In the genomic region with DNA sequence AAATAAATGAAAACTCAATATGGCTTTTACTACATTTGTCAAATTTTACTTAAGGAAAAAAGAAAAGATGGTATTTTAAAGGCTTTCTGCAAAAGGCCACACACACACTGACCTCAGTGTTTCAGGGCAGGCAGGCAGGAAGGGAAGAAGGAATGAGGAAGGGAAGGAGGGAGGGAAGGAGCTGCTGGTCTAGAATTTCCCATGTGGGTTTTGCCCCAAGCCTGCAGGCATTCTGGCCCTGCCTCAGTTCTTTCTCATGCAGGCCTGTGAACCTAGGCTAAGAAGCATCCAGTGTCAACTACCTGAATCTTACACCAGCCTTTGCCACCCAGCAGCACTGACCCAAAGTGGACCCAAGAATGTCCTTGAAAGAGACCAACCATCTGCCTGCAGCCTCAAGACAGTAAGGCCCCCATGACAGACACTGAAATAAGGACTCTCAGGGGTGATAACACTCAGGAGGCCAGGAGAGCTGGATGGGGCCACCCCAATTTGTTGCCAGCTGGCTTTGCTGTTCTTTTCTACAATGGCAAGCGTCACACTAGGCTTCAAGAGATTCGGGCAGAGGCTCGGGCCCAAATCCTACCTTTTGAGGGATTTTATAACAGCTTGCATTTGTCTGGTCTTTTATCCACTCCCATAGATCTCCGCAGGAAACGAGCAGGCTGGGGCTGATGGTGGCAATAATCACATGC, we compare ENCODE assay signal across 18 cellular contexts.
"Had no signal": no experiment of that assay in that cellular context is flagged by ENCODE, and none has a peak within 500 bp of the region (broad histone marks: within the 10 kb centered on the region; RNA-seq: fewer than 3 reads in every experiment).

No MANE protein-coding gene starts in this region.

- H3K27ac Mint-ChIP-seq: activated CD4-positive, alpha-beta memory T cell treated with anti-CD3 and anti-CD28 coated beads, Interleukin-2, amount 10 ng/mL, durations not matched to agents 7 days and 5 days; activated CD4-positive, alpha-beta T cell treated with anti-CD3 and anti-CD28 coated beads for 36 hours; activated naive CD8-positive, alpha-beta T cell; natural killer cell had no signal

- H3K9me3 ChIP-seq: heart left ventricle, psoas muscle, suprapubic skin had no signal

- H3K4me3 Mint-ChIP-seq: activated CD4-positive, alpha-beta memory T cell treated with anti-CD3 and anti-CD28 coated beads, Interleukin-2, amount 10 ng/mL, durations not matched to agents 7 days and 5 days; activated CD4-positive, alpha-beta T cell treated with anti-CD3 and anti-CD28 coated beads for 36 hours; activated naive CD8-positive, alpha-beta T cell; natural killer cell had no signal

- ATAC-seq: activated CD4-positive, alpha-beta T cell treated with anti-CD3 and anti-CD28 coated beads for 36 hours; foreskin keratinocyte; heart left ventricle; left colon; natural killer cell; psoas muscle; sciatic nerve; stimulated activated naive CD8-positive, alpha-beta T cell treated with anti-CD3 and anti-CD28 coated beads, Interleukin-15, Interleukin-2, amounts not matched to agents 100 U/mL and 50 U/mL, for 24 hours had no signal

- DNase-seq: activated CD4-positive, alpha-beta memory T cell treated with anti-CD3 and anti-CD28 coated beads, Interleukin-2, amount 10 ng/mL, durations not matched to agents 7 days and 5 days; activated CD4-positive, alpha-beta T cell treated with anti-CD3 and anti-CD28 coated beads for 36 hours; amygdala; brain microvascular endothelial cell; foreskin keratinocyte; heart left ventricle; left colon; natural killer cell; psoas muscle; stimulated activated CD4-positive, alpha-beta T cell treated with anti-CD3 and anti-CD28 coated beads, Interleukin-2, amount 100 ng/mL, for 24 hours; stimulated activated naive CD8-positive, alpha-beta T cell treated with anti-CD3 and anti-CD28 coated beads, Interleukin-15, Interleukin-2, amounts not matched to agents 100 U/mL and 50 U/mL, for 24 hours; T-helper 1 cell had no signal

- H3K36me3 ChIP-seq: brain microvascular endothelial cell, heart left ventricle, suprapubic skin had no signal

- H3K4me3 ChIP-seq: dorsolateral prefrontal cortex, heart left ventricle, psoas muscle, suprapubic skin had no signal

- H3K27me3 ChIP-seq: brain microvascular endothelial cell, dorsolateral prefrontal cortex, foreskin keratinocyte, heart left ventricle, suprapubic skin had no signal

- H3K27ac ChIP-seq: brain microvascular endothelial cell, dorsolateral prefrontal cortex, foreskin keratinocyte, heart left ventricle, psoas muscle, suprapubic skin, VCaP had no signal

- H3K4me1 Mint-ChIP-seq: activated CD4-positive, alpha-beta memory T cell treated with anti-CD3 and anti-CD28 coated beads, Interleukin-2, amount 10 ng/mL, durations not matched to agents 7 days and 5 days; activated CD4-positive, alpha-beta T cell treated with anti-CD3 and anti-CD28 coated beads for 36 hours had no signal

- H3K9me3 Mint-ChIP-seq: natural killer cell had no signal

- FAIRE-seq: urothelium cell line had no signal

- H3K27me3 Mint-ChIP-seq: activated CD4-positive, alpha-beta memory T cell treated with anti-CD3 and anti-CD28 coated beads, Interleukin-2, amount 10 ng/mL, durations not matched to agents 7 days and 5 days; activated CD4-positive, alpha-beta T cell treated with anti-CD3 and anti-CD28 coated beads for 36 hours; activated naive CD8-positive, alpha-beta T cell had no signal

- H3K36me3 Mint-ChIP-seq: natural killer cell had no signal

- H3K4me1 ChIP-seq: foreskin keratinocyte had no signal
